Comparison of ENCODE assay signal across 8 cellular contexts in the genomic region with DNA sequence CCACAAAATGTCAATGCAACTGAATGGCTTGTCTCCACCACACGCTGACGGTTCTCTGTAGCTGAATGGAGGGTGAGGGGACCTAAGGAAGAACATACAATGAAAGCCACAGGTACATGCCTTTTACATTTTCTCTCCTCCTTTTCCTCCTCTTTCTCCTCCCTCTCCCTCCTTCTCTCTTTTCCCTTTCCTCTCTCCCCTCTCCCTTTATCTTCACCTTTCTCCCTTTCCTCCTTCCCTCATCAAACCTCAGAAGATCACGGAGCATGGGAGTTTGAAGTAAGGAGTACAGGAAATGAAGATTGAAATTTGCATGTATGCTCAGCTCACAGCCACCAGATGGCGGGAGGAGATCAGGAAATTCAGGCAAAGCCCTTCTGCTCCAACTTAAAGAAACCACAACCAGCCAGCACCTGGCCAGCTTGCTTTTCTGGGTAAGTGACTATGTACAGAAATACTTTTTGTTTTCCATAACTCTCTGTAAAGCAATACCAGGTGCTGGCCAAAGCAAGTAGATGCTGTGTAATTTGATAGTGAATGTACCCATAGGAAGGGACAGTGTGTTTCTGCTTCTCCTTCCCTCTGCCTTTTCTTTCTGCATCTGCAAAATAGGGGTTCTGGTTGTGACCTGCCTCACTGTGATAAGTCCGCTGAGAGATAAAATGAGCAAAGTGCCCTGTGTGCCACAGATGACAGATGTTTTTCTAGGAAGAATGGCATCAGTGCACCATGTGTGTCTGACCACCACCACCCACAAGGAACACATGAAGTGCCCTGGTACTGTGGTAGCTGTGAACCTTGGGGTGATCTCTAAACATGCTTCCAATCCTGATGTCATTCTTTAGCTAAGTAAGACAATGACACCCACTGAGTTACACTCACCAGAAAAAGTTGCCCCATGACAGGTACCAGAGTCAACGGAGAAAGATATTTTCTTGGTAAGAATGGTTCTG.
DNase-seq lines count a peak whose midpoint lies in the region; ATAC-seq lines count a peak whose summit lies in the region.

No MANE protein-coding gene starts in this region.

- peak overlapping the region; percentile 53 to 54 for H3K4me3 ChIP-seq in duodenal mucosa (ENCODE audit: low read depth in 1 of 2, low read length in 2 of 2)

- DNase-seq in GDM1 (lab: John Stamatoyannopoulos, UW) (peak; percentile 58), NCI-H524 (lab: John Stamatoyannopoulos, UW) (peak; percentile 79 to 80), medulla oblongata (ENCODE audit: extremely low spot score) (peak; percentile 89)
- peak; percentile 72 for DNase-seq in activated CD4-positive, alpha-beta T cell treated with anti-CD3 and anti-CD28 coated beads for 48 hours
- DNase-seq in stimulated activated CD8-positive, alpha-beta memory T cell treated with anti-CD3 and anti-CD28 coated beads, Interleukin-4, amount 100 ng/mL, for 48 hours = peak; percentile 67

- H3K36me3 ChIP-seq in duodenal mucosa (ENCODE audit: control insufficient read depth in 1 of 2, insufficient read depth in 2 of 2, low read length in 2 of 2) = no peaks in the 10 kb centered on the region

- peaks cover 8 to 10% of the 10 kb centered on the region in 2 donors for H3K4me1 ChIP-seq in duodenal mucosa (ENCODE audit: control insufficient read depth in 1 of 2, insufficient read depth in 2 of 2, low read length in 2 of 2)

- peak overlapping the region in 1 of 2 donors; percentile 33 for H3K9ac ChIP-seq in duodenal mucosa (ENCODE audit: low read depth in 1 of 2, low read length in 2 of 2)

- H3K27me3 ChIP-seq in duodenal mucosa (ENCODE audit: control insufficient read depth in 1 of 2, insufficient read depth in 2 of 2, low read length in 2 of 2) = no peaks in the 10 kb centered on the region

- no peaks in the 10 kb centered on the region for H3K9me3 ChIP-seq in duodenal mucosa (ENCODE audit: control insufficient read depth in 1 of 2, low read length in 2 of 2)

- ATAC-seq in HG03095 (IDR thresholded peaks at IDR 0.05; ENCODE audit: unreplicated experiment) (peak; percentile 54), HG03439 (IDR thresholded peaks at IDR 0.05; ENCODE audit: unreplicated experiment) (no peak)

- H3K27ac ChIP-seq in duodenal mucosa (ENCODE audit: low read depth, low read length) = no peak overlapping the region
